13 cellular contexts compared by ENCODE assay signal in genomic region chr2:71353247-71353646, GRCh38. TPM values are rescaled to one million over a fixed set of nuclear protein-coding genes. Genes with fewer than 3 reads are reported as not detected.
DNase-seq lines count a peak whose midpoint lies in the region; ATAC-seq lines count a peak whose summit lies in the region.
"Had no signal": no experiment of that assay in that cellular context is flagged by ENCODE, and none has a peak within 500 bp of the region (broad histone marks: within the 10 kb centered on the region; RNA-seq: fewer than 3 reads in every experiment).

No MANE protein-coding gene starts in this region.

- intact Hi-C loops in left cardiac atrium (cut with DNase I) = no loop called here

- no peak for DNase-seq in activated T-cell treated with anti-CD3 and anti-CD28 coated beads, Interleukin-2, amount 50 U/mL, for 24 hours
- DNase-seq in activated T-cell treated with anti-CD3 and anti-CD28 coated beads for 4 hours (no peak), NCI-H524 treated with DMSO at 0.1 percent for 48 hours (lab: John Stamatoyannopoulos, UW) (no peak), LoVo (ENCODE audit: low spot score) (no peak), left cardiac atrium (no peak)
- DNase-seq in stimulated activated effector memory CD8-positive, alpha-beta T cell treated with anti-CD3 and anti-CD28 coated beads, Interleukin-12 subunit alpha, Interleukin-12 subunit beta, amount 100 ng/mL, for 72 hours (ENCODE audit: low spot score in 2 of 2) = no peak
- DNase-seq: activated CD4-positive, alpha-beta T cell treated with anti-CD3 and anti-CD28 coated beads, Interleukin-2, amount 10 ng/mL, durations not matched to agents 7 days and 5 days; cortex of kidney; NCI-H2107; PC-3 had no signal

- peak; percentile 83 for ATAC-seq in GM21390 (IDR thresholded peaks at IDR 0.05; ENCODE audit: unreplicated experiment)
- ATAC-seq in HG03460 (IDR thresholded peaks at IDR 0.05; ENCODE audit: unreplicated experiment) = peak; percentile 52
- peak; percentile 86 for ATAC-seq in stimulated activated effector memory CD8-positive, alpha-beta T cell treated with anti-CD3 and anti-CD28 coated beads, Interleukin-12 subunit alpha, Interleukin-12 subunit beta, amount 100 ng/mL, for 72 hours
- ATAC-seq in left cardiac atrium = no peak
- ATAC-seq: GM23338, PC-3 had no signal

- peaks cover 76% of the 10 kb centered on the region for H3K36me3 Mint-ChIP-seq in activated T-cell treated with anti-CD3 and anti-CD28 coated beads, Interleukin-2, amount 50 U/mL, for 24 hours (ENCODE audit: low read depth)
- H3K36me3 Mint-ChIP-seq in stimulated activated effector memory CD8-positive, alpha-beta T cell treated with anti-CD3 and anti-CD28 coated beads, Interleukin-12 subunit alpha, Interleukin-12 subunit beta, amount 100 ng/mL, for 72 hours = peaks cover 73% of the 10 kb centered on the region

- no peaks in the 10 kb centered on the region for H3K9me3 Mint-ChIP-seq in activated T-cell treated with anti-CD3 and anti-CD28 coated beads, Interleukin-2, amount 50 U/mL, for 24 hours
- H3K9me3 Mint-ChIP-seq in stimulated activated effector memory CD8-positive, alpha-beta T cell treated with anti-CD3 and anti-CD28 coated beads, Interleukin-12 subunit alpha, Interleukin-12 subunit beta, amount 100 ng/mL, for 72 hours = no peaks in the 10 kb centered on the region
- H3K9me3 Mint-ChIP-seq: activated CD4-positive, alpha-beta T cell treated with anti-CD3 and anti-CD28 coated beads, Interleukin-2, amount 10 ng/mL, durations not matched to agents 7 days and 5 days; GM23338 had no signal

- peak overlapping the region; percentile 81 for H3K27ac Mint-ChIP-seq in activated T-cell treated with anti-CD3 and anti-CD28 coated beads, Interleukin-2, amount 50 U/mL, for 24 hours
- no peak overlapping the region for H3K27ac Mint-ChIP-seq in stimulated activated effector memory CD8-positive, alpha-beta T cell treated with anti-CD3 and anti-CD28 coated beads, Interleukin-12 subunit alpha, Interleukin-12 subunit beta, amount 100 ng/mL, for 72 hours
- H3K27ac Mint-ChIP-seq: activated CD4-positive, alpha-beta T cell treated with anti-CD3 and anti-CD28 coated beads, Interleukin-2, amount 10 ng/mL, durations not matched to agents 7 days and 5 days; GM23338 had no signal

- H3K27me3 Mint-ChIP-seq in activated T-cell treated with anti-CD3 and anti-CD28 coated beads, Interleukin-2, amount 50 U/mL, for 24 hours = no peaks in the 10 kb centered on the region
- H3K27me3 Mint-ChIP-seq: activated CD4-positive, alpha-beta T cell treated with anti-CD3 and anti-CD28 coated beads, Interleukin-2, amount 10 ng/mL, durations not matched to agents 7 days and 5 days had no signal

- H3K4me3 Mint-ChIP-seq in activated T-cell treated with anti-CD3 and anti-CD28 coated beads, Interleukin-2, amount 50 U/mL, for 24 hours = peak overlapping the region; percentile 21
- H3K4me3 Mint-ChIP-seq in stimulated activated effector memory CD8-positive, alpha-beta T cell treated with anti-CD3 and anti-CD28 coated beads, Interleukin-12 subunit alpha, Interleukin-12 subunit beta, amount 100 ng/mL, for 72 hours = peak overlapping the region; percentile 26
- H3K4me3 Mint-ChIP-seq: activated CD4-positive, alpha-beta T cell treated with anti-CD3 and anti-CD28 coated beads, Interleukin-2, amount 10 ng/mL, durations not matched to agents 7 days and 5 days; GM23338 had no signal

- H3K4me1 Mint-ChIP-seq in activated T-cell treated with anti-CD3 and anti-CD28 coated beads, Interleukin-2, amount 50 U/mL, for 24 hours (ENCODE audit: low read depth) = peaks cover 72% of the 10 kb centered on the region
- H3K4me1 Mint-ChIP-seq in stimulated activated effector memory CD8-positive, alpha-beta T cell treated with anti-CD3 and anti-CD28 coated beads, Interleukin-12 subunit alpha, Interleukin-12 subunit beta, amount 100 ng/mL, for 72 hours = peaks cover 58% of the 10 kb centered on the region
- H3K4me1 Mint-ChIP-seq: GM23338 had no signal

RNA-seq across cellular contexts. Expression of gene ZNF638, which starts 21.7 kb away (rescaled TPM):
- 10 to 100 TPM; 68.7 to 72.8 TPM for total RNA-seq in left cardiac atrium

Comparison
In these comparisons a context has a peak if more than half of its experiments do, and no peak if none do; other contexts are left out.
1. ATAC-seq: peak in GM21390 (single experiment), HG03460 (single experiment) and stimulated activated effector memory CD8-positive, alpha-beta T cell treated with anti-CD3 and anti-CD28 coated beads, Interleukin-12 subunit alpha, Interleukin-12 subunit beta, amount 100 ng/mL, for 72 hours (single experiment); none in left cardiac atrium (0 of 2).